ENCODE assay signal across 7 cellular contexts in genomic region chr6:133241901-133242760, GRCh38. TPM values are rescaled to one million over a fixed set of nuclear protein-coding genes. Genes with fewer than 3 reads are reported as not detected.
A peak's percentile ranks its signal among the peaks of the same experiment; 100 is the strongest.
DNase-seq lines count a peak whose midpoint lies in the region; ATAC-seq and TF ChIP-seq lines count a peak whose summit lies in the region.

No MANE protein-coding gene starts in this region.

- no peaks in the 10 kb centered on the region for H3K9me3 Mint-ChIP-seq in activated naive CD8-positive, alpha-beta T cell treated with anti-CD3 and anti-CD28 coated beads, Interleukin-2, amount 50 U/mL, for 24 hours
- no peaks in the 10 kb centered on the region for H3K9me3 Mint-ChIP-seq in Caco-2 (ENCODE audit: unreplicated experiment)

- CTCF ChIA-PET in Caco-2 (lab: Charles Lee), result no interaction called here

- no peaks in the 10 kb centered on the region for H3K36me3 Mint-ChIP-seq in activated naive CD8-positive, alpha-beta T cell treated with anti-CD3 and anti-CD28 coated beads, Interleukin-2, amount 50 U/mL, for 24 hours (ENCODE audit: low read depth)
- no peaks in the 10 kb centered on the region for H3K36me3 Mint-ChIP-seq in Caco-2 (ENCODE audit: insufficient read depth, unreplicated experiment)

- peaks cover 4 to 77% (median 47%) of the 10 kb centered on the region in 3 donors for H3K27me3 ChIP-seq in stomach
- H3K27me3 ChIP-seq in Caco-2 (replicated peaks; ENCODE audit: control insufficient read depth, insufficient read depth, low read length), result no peaks in the 10 kb centered on the region

- no peak for TF ChIP-seq EP300 in stomach (IDR thresholded peaks at IDR 0.05)

- H3K27ac Mint-ChIP-seq in activated naive CD8-positive, alpha-beta T cell treated with anti-CD3 and anti-CD28 coated beads, Interleukin-2, amount 50 U/mL, for 24 hours, result no peak overlapping the region
- H3K27ac Mint-ChIP-seq in Caco-2 (ENCODE audit: unreplicated experiment), result no peak overlapping the region

- H3K4me3 Mint-ChIP-seq in activated naive CD8-positive, alpha-beta T cell treated with anti-CD3 and anti-CD28 coated beads, Interleukin-2, amount 50 U/mL, for 24 hours, result peak overlapping the region; percentile 14
- H3K4me3 Mint-ChIP-seq in Caco-2 (ENCODE audit: unreplicated experiment), result no peak overlapping the region

- TF ChIP-seq CTCF in stomach (IDR thresholded peaks at IDR 0.05) (no peak), Caco-2 (IDR thresholded peaks at IDR 0.05; ENCODE audit: insufficient read depth in 1 of 2, low read depth in 1 of 2, low read length in 1 of 2, severe bottlenecking in 1 of 2, unreplicated experiment in 1 of 2) (no peak)

- H3K36me3 ChIP-seq in stomach (no peaks in the 10 kb centered on the region), Caco-2 (ENCODE audit: control insufficient read depth, insufficient read depth, low read length) (no peaks in the 10 kb centered on the region)

- intact Hi-C loops in stomach (cut with DNase I; ENCODE audit: low total_unique reads), result no loop called here
- intact Hi-C loops in Caco-2 (cut with micrococcal nuclease; ENCODE audit: unreplicated experiment), result no loop called here

- no peak for TF ChIP-seq POLR2A in stomach (IDR thresholded peaks at IDR 0.05)

- H3K4me1 ChIP-seq in stomach, result peaks cover 22 to 33% (median 28%) of the 10 kb centered on the region in 4 donors
- H3K4me1 ChIP-seq in Caco-2, result no peaks in the 10 kb centered on the region

- POLR2A ChIA-PET in Caco-2 (lab: Charles Lee), result no interaction called here

- H3K9me3 ChIP-seq in stomach (no peaks in the 10 kb centered on the region), Caco-2 (no peaks in the 10 kb centered on the region)

- ATAC-seq in activated naive CD8-positive, alpha-beta T cell treated with anti-CD3 and anti-CD28 coated beads, Interleukin-2, amount 50 U/mL, for 24 hours, result no peak
- no peak for ATAC-seq in HG03442 (IDR thresholded peaks at IDR 0.05; ENCODE audit: unreplicated experiment)

- DNase-seq in HuH-7 (ENCODE audit: low spot score), result peak; percentile 47
- DNase-seq in activated naive CD8-positive, alpha-beta T cell treated with anti-CD3 and anti-CD28 coated beads, Interleukin-2, amount 50 U/mL, for 24 hours, result no peak
- peak; percentile 28 for DNase-seq in iPS-NIHi7 (ENCODE audit: extremely low spot score)
- no peak for DNase-seq in stomach
- DNase-seq in Caco-2, result no peak
- DNase-seq in NCI-H1694 (lab: John Stamatoyannopoulos, UW), result no peak

- 2 to 7% (median 4%) methylated on average over 37 to 61 of the region's 61 CpGs for WGBS in stomach, 5 donors

- H3K27ac ChIP-seq in stomach, result peak overlapping the region in 3 of 5 donors; percentile 47 to 61 (median 58)

- no TSS peak for BruUV-seq in Caco-2 (replicated peaks; lab: Mats Ljungman, UMichigan)

- H3K27me3 Mint-ChIP-seq in activated naive CD8-positive, alpha-beta T cell treated with anti-CD3 and anti-CD28 coated beads, Interleukin-2, amount 50 U/mL, for 24 hours, result peaks cover 64% of the 10 kb centered on the region
- H3K27me3 Mint-ChIP-seq in Caco-2 (ENCODE audit: insufficient read depth, unreplicated experiment), result no peaks in the 10 kb centered on the region

- peak overlapping the region; percentile 42 to 58 (median 54) for H3K4me3 ChIP-seq in stomach
- no peak overlapping the region for H3K4me3 ChIP-seq in Caco-2 (ENCODE audit: low read depth, low read length)

- peaks cover 15% of the 10 kb centered on the region for H3K4me1 Mint-ChIP-seq in activated naive CD8-positive, alpha-beta T cell treated with anti-CD3 and anti-CD28 coated beads, Interleukin-2, amount 50 U/mL, for 24 hours
- H3K4me1 Mint-ChIP-seq in Caco-2 (ENCODE audit: low read depth, unreplicated experiment), result no peaks in the 10 kb centered on the region

RNA-seq across cellular contexts. Expression of gene EYA4, which starts 1.0 kb away (rescaled TPM):
- total RNA-seq in stomach (10 to 100 TPM in 1 of 5 donors, 1 to 10 TPM in 2, under 1 TPM in 1, not detected in 1; 0.87 to 16.3 (median 2.8) TPM), Caco-2 (2022) (not detected in 2 replicates)
- polyA plus RNA-seq in stomach, result under 1 TPM; 0.03 to 0.25 (median 0.15) TPM

Comparison
In these comparisons a context has a peak if more than half of its experiments do, and no peak if none do; other contexts are left out.
1. DNase-seq: peak in HuH-7 (single experiment) and iPS-NIHi7 (single experiment); none in activated naive CD8-positive, alpha-beta T cell treated with anti-CD3 and anti-CD28 coated beads, Interleukin-2, amount 50 U/mL, for 24 hours (single experiment), stomach (single experiment), Caco-2 (0 of 2) and NCI-H1694 (single experiment).